15 cellular contexts compared by ENCODE assay signal in genomic region chr11:68749061-68749491, GRCh38. TPM values are rescaled to one million over a fixed set of nuclear protein-coding genes. Genes with fewer than 3 reads are reported as not detected.
A peak's percentile ranks its signal among the peaks of the same experiment; 100 is the strongest.
DNase-seq lines count a peak whose midpoint lies in the region; ATAC-seq and TF ChIP-seq lines count a peak whose summit lies in the region.
"Had no signal": no experiment of that assay in that cellular context is flagged by ENCODE, and none has a peak within 500 bp of the region (broad histone marks: within the 10 kb centered on the region; RNA-seq: fewer than 3 reads in every experiment).

No MANE protein-coding gene starts in this region.

- H3K4me3 ChIP-seq in PC-9 (no peak overlapping the region), endodermal cell (ENCODE audit: low read length) (no peak overlapping the region), trophoblast cell (ENCODE audit: low read depth, low read length) (no peak overlapping the region)
- H3K4me3 ChIP-seq: GM23248 had no signal

- POLR2A ChIA-PET in PC-9 (lab: Charles Lee; ENCODE audit: unreplicated experiment), result interaction anchor here (0.7 kb wide), 1 partner anchor 76 kb away, joined by 3 read pairs; no protein-coding TSS in a partner anchor

- peaks cover 1% of the 10 kb centered on the region for H3K79me1 ChIP-seq in trophoblast cell (ENCODE audit: low read length)

- H3K9me3 ChIP-seq in PC-9 (ENCODE audit: insufficient read depth, low read depth) (no peaks in the 10 kb centered on the region), endodermal cell (ENCODE audit: control insufficient read depth, low read length) (no peaks in the 10 kb centered on the region), trophoblast cell (ENCODE audit: insufficient read depth, low read depth, low read length) (no peaks in the 10 kb centered on the region)

- H3K4me2 ChIP-seq in PC-9, result no peak overlapping the region
- H3K4me2 ChIP-seq in trophoblast cell (ENCODE audit: low read length), result no peak overlapping the region

- H3K18ac ChIP-seq in trophoblast cell (ENCODE audit: low read length), result no peak overlapping the region

- no peak overlapping the region for H2BK5ac ChIP-seq in trophoblast cell (ENCODE audit: low read depth, low read length, poor library complexity)

- no peak overlapping the region for H3K4ac ChIP-seq in trophoblast cell (ENCODE audit: low read depth, low read length)

- H3K23ac ChIP-seq in trophoblast cell (ENCODE audit: low read length), result no peak overlapping the region

- TF ChIP-seq CTCF in PC-9 (conservative IDR thresholded peaks at IDR 0.05) (no peak), endodermal cell (conservative IDR thresholded peaks at IDR 0.05) (no peak)

- H4K20me1 ChIP-seq in PC-9 (ENCODE audit: insufficient read depth), result no peaks in the 10 kb centered on the region

- no peaks in the 10 kb centered on the region for H3K9me2 ChIP-seq in PC-9 (ENCODE audit: insufficient read depth)

- no peak for DNase-seq in activated CD4-positive, alpha-beta T cell treated with anti-CD3 and anti-CD28 coated beads, Interleukin-2, amount 10 ng/mL, durations not matched to agents 24 days and 14 days
- no peak for DNase-seq in activated CD4-positive, alpha-beta T cell treated with anti-CD3 and anti-CD28 coated beads, Interleukin-2, amount 50 U/mL, for 48 hours
- DNase-seq in PC-9 (no peak), endodermal cell (peak; percentile 56), trophoblast cell (peak; percentile 54 to 73), islet precursor cell (no peak)
- DNase-seq: activated naive CD8-positive, alpha-beta T cell treated with anti-CD3 and anti-CD28 coated beads for 36 hours; effector CD8-positive, alpha-beta T cell; hippocampal formation; NK-92 treated with Interleukin-12 subunit alpha and Interleukin-12 subunit beta, amount 100 ng/mL, for 24 hours; WERI-Rb-1 had no signal

- H2AFZ ChIP-seq in PC-9, result no peak overlapping the region
- H2AFZ ChIP-seq in trophoblast cell (ENCODE audit: insufficient read depth, low read length, poor library complexity), result no peak overlapping the region
- H2AFZ ChIP-seq: GM23248 had no signal

- H3K9me3 Mint-ChIP-seq in activated CD4-positive, alpha-beta T cell treated with anti-CD3 and anti-CD28 coated beads, Interleukin-2, amount 10 ng/mL, durations not matched to agents 24 days and 14 days, result no peaks in the 10 kb centered on the region
- H3K9me3 Mint-ChIP-seq in endodermal cell, result no peaks in the 10 kb centered on the region
- H3K9me3 Mint-ChIP-seq: activated naive CD8-positive, alpha-beta T cell treated with anti-CD3 and anti-CD28 coated beads for 36 hours had no signal

- H3K4me1 Mint-ChIP-seq in activated CD4-positive, alpha-beta T cell treated with anti-CD3 and anti-CD28 coated beads, Interleukin-2, amount 10 ng/mL, durations not matched to agents 24 days and 14 days, result peaks cover 5% of the 10 kb centered on the region
- H3K4me1 Mint-ChIP-seq in endodermal cell, result peaks cover 19% of the 10 kb centered on the region

- peaks cover 3% of the 10 kb centered on the region for H3K27me3 Mint-ChIP-seq in activated CD4-positive, alpha-beta T cell treated with anti-CD3 and anti-CD28 coated beads, Interleukin-2, amount 10 ng/mL, durations not matched to agents 24 days and 14 days
- H3K27me3 Mint-ChIP-seq in endodermal cell (ENCODE audit: insufficient read depth), result no peaks in the 10 kb centered on the region
- H3K27me3 Mint-ChIP-seq: activated naive CD8-positive, alpha-beta T cell treated with anti-CD3 and anti-CD28 coated beads for 36 hours had no signal

- no peaks in the 10 kb centered on the region for H3K79me2 ChIP-seq in PC-9 (ENCODE audit: low read depth)
- no peaks in the 10 kb centered on the region for H3K79me2 ChIP-seq in trophoblast cell (ENCODE audit: control insufficient read depth, insufficient read depth, low read length, poor library complexity)

- no peak for TF ChIP-seq POLR2A in GM18505 (IDR thresholded peaks at IDR 0.05; ENCODE audit: borderline replicate concordance, extremely low read depth, insufficient read depth, insufficient read length)

- H3K4me3 Mint-ChIP-seq in activated CD4-positive, alpha-beta T cell treated with anti-CD3 and anti-CD28 coated beads, Interleukin-2, amount 10 ng/mL, durations not matched to agents 24 days and 14 days, result peak overlapping the region; percentile 73
- peak overlapping the region; percentile 70 for H3K4me3 Mint-ChIP-seq in endodermal cell
- H3K4me3 Mint-ChIP-seq: activated naive CD8-positive, alpha-beta T cell treated with anti-CD3 and anti-CD28 coated beads for 36 hours had no signal

- no peak overlapping the region for H4K12ac ChIP-seq in trophoblast cell (ENCODE audit: low read depth, low read length)

- H4K91ac ChIP-seq in trophoblast cell (ENCODE audit: low read depth, low read length), result no peak overlapping the region

- WGBS in endodermal cell (ENCODE audit: insufficient coverage in 1 of 2, insufficient read length in 1 of 2), 2 experiments, result 74 to 86% methylated on average over 5 to 9 of the region's 9 CpGs
- WGBS in trophoblast cell (ENCODE audit: extremely low coverage, insufficient coverage, insufficient read length), result no CpG with 5 or more reads among the region's 9 CpGs

- H3K27ac Mint-ChIP-seq in activated CD4-positive, alpha-beta T cell treated with anti-CD3 and anti-CD28 coated beads, Interleukin-2, amount 10 ng/mL, durations not matched to agents 24 days and 14 days, result no peak overlapping the region
- H3K27ac Mint-ChIP-seq in endodermal cell, result peak overlapping the region; percentile 95
- H3K27ac Mint-ChIP-seq: activated naive CD8-positive, alpha-beta T cell treated with anti-CD3 and anti-CD28 coated beads for 36 hours had no signal

- ATAC-seq in GM18505 (IDR thresholded peaks at IDR 0.05; ENCODE audit: unreplicated experiment) (no peak), HG02588 (IDR thresholded peaks at IDR 0.05; ENCODE audit: unreplicated experiment) (no peak)

- peak overlapping the region; percentile 38 for H2AK5ac ChIP-seq in trophoblast cell (ENCODE audit: low read length)

- peaks cover 18% of the 10 kb centered on the region for H3F3A ChIP-seq in PC-9 (ENCODE audit: insufficient read depth, low read depth)

- no peak overlapping the region for H4K8ac ChIP-seq in trophoblast cell (ENCODE audit: low read depth, low read length)

- H3K4me1 ChIP-seq in PC-9 (replicated peaks; ENCODE audit: insufficient read depth) (no peaks in the 10 kb centered on the region), endodermal cell (ENCODE audit: control insufficient read depth, insufficient read depth, low read length) (no peaks in the 10 kb centered on the region), trophoblast cell (ENCODE audit: control insufficient read depth in 1 of 2, insufficient read depth in 2 of 2, low read length in 2 of 2) (peaks cover 0 to 7% of the 10 kb centered on the region in 2 experiments)

- intact Hi-C loops in activated CD4-positive, alpha-beta T cell treated with anti-CD3 and anti-CD28 coated beads, Interleukin-2, amount 10 ng/mL, durations not matched to agents 24 days and 14 days (cut with micrococcal nuclease), result no loop called here
- intact Hi-C loops in PC-9 (cut with micrococcal nuclease; ENCODE audit: unreplicated experiment), result no loop called here

- no peak overlapping the region for H2BK12ac ChIP-seq in trophoblast cell (ENCODE audit: low read length)

- H3K14ac ChIP-seq in trophoblast cell (ENCODE audit: low read length), result no peak overlapping the region

- H3K9ac ChIP-seq in endodermal cell (ENCODE audit: extremely low read depth, low read length, poor library complexity, severe bottlenecking), result no peak overlapping the region
- no peak overlapping the region for H3K9ac ChIP-seq in trophoblast cell (ENCODE audit: low read length)
- H3K9ac ChIP-seq: GM23248 had no signal

- CTCF ChIA-PET in PC-9 (lab: Charles Lee), result no interaction called here

- H3K36me3 ChIP-seq in PC-9 (ENCODE audit: low read depth) (no peaks in the 10 kb centered on the region), endodermal cell (ENCODE audit: control insufficient read depth, insufficient read depth, low read length) (peaks cover 4% of the 10 kb centered on the region), trophoblast cell (ENCODE audit: control insufficient read depth in 1 of 2, insufficient read depth in 2 of 2, low read length in 2 of 2) (no peaks in the 10 kb centered on the region)
- H3K36me3 ChIP-seq: WERI-Rb-1 had no signal

- H3K36me3 Mint-ChIP-seq in activated CD4-positive, alpha-beta T cell treated with anti-CD3 and anti-CD28 coated beads, Interleukin-2, amount 10 ng/mL, durations not matched to agents 24 days and 14 days (ENCODE audit: low read depth), result peaks cover 2% of the 10 kb centered on the region
- peaks cover 35% of the 10 kb centered on the region for H3K36me3 Mint-ChIP-seq in endodermal cell (ENCODE audit: low read depth)
- H3K36me3 Mint-ChIP-seq: activated naive CD8-positive, alpha-beta T cell treated with anti-CD3 and anti-CD28 coated beads for 36 hours had no signal

- H2BK120ac ChIP-seq in trophoblast cell (ENCODE audit: insufficient read depth, low read length, poor library complexity), result no peak overlapping the region

- TSS peak; percentile 51 for BruUV-seq in PC-9 (replicated peaks; lab: Mats Ljungman, UMichigan)

- H3K27me3 ChIP-seq in PC-9 (ENCODE audit: insufficient read depth, low read depth), result no peaks in the 10 kb centered on the region
- H3K27me3 ChIP-seq in endodermal cell (ENCODE audit: control insufficient read depth, insufficient read depth, low read length, poor library complexity, severe bottlenecking), result no peaks in the 10 kb centered on the region
- no peaks in the 10 kb centered on the region for H3K27me3 ChIP-seq in trophoblast cell (ENCODE audit: insufficient read depth, low read length)

- H3K27ac ChIP-seq in PC-9 (no peak overlapping the region), endodermal cell (ENCODE audit: low read depth, low read length) (peak overlapping the region; percentile 34), trophoblast cell (ENCODE audit: low read depth, low read length) (no peak overlapping the region)
- H3K27ac ChIP-seq: GM23248, WERI-Rb-1 had no signal

RNA-seq across cellular contexts. Expression of gene TESMIN, which starts 2.2 kb away (rescaled TPM):
- total RNA-seq in activated CD4-positive, alpha-beta T cell treated with anti-CD3 and anti-CD28 coated beads, Interleukin-2, amount 10 ng/mL, durations not matched to agents 24 days and 14 days, result 1.4 and 1.6 TPM in 2 replicates
- 23.9 and 43.3 TPM in 2 replicates for total RNA-seq in PC-9 (2021)
- total RNA-seq in endodermal cell, result 10 to 100 TPM; 53.7 to 68.8 TPM
- polyA plus RNA-seq in endodermal cell (2013, experiment 1 of 2), result 15.3 TPM
- 17.6 TPM for polyA plus RNA-seq in endodermal cell (2013, experiment 2 of 2)
- polyA plus RNA-seq in trophoblast cell (2013), result 3.2 and 3.9 TPM in 2 replicates
- total RNA-seq: GM23248 had no signal
- polyA plus RNA-seq: neural cell had no signal

Comparison
In these comparisons a context has a peak if more than half of its experiments do, and no peak if none do; other contexts are left out.
1. DNase-seq: peak in endodermal cell (single experiment) and trophoblast cell (2 of 2); none in activated CD4-positive, alpha-beta T cell treated with anti-CD3 and anti-CD28 coated beads, Interleukin-2, amount 10 ng/mL, durations not matched to agents 24 days and 14 days (single experiment), activated CD4-positive, alpha-beta T cell treated with anti-CD3 and anti-CD28 coated beads, Interleukin-2, amount 50 U/mL, for 48 hours (0 of 2), PC-9 (0 of 2) and islet precursor cell (single experiment).